In the genomic region with DNA sequence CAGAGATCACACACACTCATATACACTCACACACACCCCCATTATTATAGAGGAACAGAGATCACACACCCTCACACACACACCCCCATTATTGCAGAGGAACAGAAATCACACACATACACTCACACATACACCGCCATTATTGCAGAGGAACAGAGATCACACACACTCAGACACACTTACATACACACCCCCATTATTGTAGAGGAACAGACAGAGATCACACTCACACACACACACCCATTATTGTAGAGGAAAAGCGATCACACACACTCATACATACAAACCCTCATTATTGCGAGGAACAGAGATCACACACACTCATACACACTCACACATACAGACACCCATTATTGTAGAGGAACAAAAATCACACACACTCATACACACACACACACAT, we compare ENCODE assay signal across 25 cellular contexts.
"Had no signal": no experiment of that assay in that cellular context is flagged by ENCODE, and none has a peak within 500 bp of the region (broad histone marks: within the 10 kb centered on the region; RNA-seq: fewer than 3 reads in every experiment).

No MANE protein-coding gene starts in this region.

- H3K4me2 ChIP-seq: neural progenitor cell had no signal

- H3K79me2 ChIP-seq: parathyroid adenoma had no signal

- H3K36me3 ChIP-seq: esophagus squamous epithelium, heart right ventricle, left lung, neural progenitor cell, right lobe of liver, suprapubic skin had no signal

- H2AFZ ChIP-seq: neural progenitor cell, parathyroid adenoma had no signal

- H3K4me1 ChIP-seq: esophagus squamous epithelium, heart right ventricle, left lung, parathyroid adenoma, right lobe of liver, suprapubic skin had no signal

- ATAC-seq: effector memory CD8-positive, alpha-beta T cell; heart right ventricle; left cardiac atrium; left lung; naive thymus-derived CD4-positive, alpha-beta T cell; right lobe of liver; stimulated activated naive CD8-positive, alpha-beta T cell treated with anti-CD3 and anti-CD28 coated beads, Interleukin-15, amount 100 ng/mL, for 72 hours had no signal

- H3K4me3 ChIP-seq: esophagus squamous epithelium, heart right ventricle, left lung, neural progenitor cell, right lobe of liver, suprapubic skin had no signal

- H3K27ac ChIP-seq: esophagus squamous epithelium, heart right ventricle, left lung, neural progenitor cell, parathyroid adenoma, right lobe of liver, suprapubic skin had no signal

- DNase-seq: cortex of kidney; effector memory CD8-positive, alpha-beta T cell; erythroblast; esophagus squamous epithelium; foreskin melanocyte; glutamatergic neuron; heart right ventricle; hippocampal formation; left cardiac atrium; left lung; mammary epithelial cell; mesendoderm; midbrain; naive thymus-derived CD4-positive, alpha-beta T cell; right lobe of liver; small intestine; stimulated activated CD4-positive, alpha-beta T cell treated with anti-CD3 and anti-CD28 coated beads, Interleukin-15, amount 100 ng/mL, for 24 hours; stimulated activated CD4-positive, alpha-beta T cell treated with anti-CD3 and anti-CD28 coated beads, Interleukin-4, amount 100 ng/mL, for 1 hour; stimulated activated CD8-positive, alpha-beta memory T cell treated with anti-CD3 and anti-CD28 coated beads, Interleukin-4, amount 100 ng/mL, for 48 hours; stimulated activated naive CD4-positive, alpha-beta T cell; stimulated activated naive CD8-positive, alpha-beta T cell treated with anti-CD3 and anti-CD28 coated beads, Interleukin-15, amount 100 ng/mL, for 72 hours; trophoblast cell had no signal

- H3K9me3 ChIP-seq: right lobe of liver, suprapubic skin had no signal
